ENCODE assay signal across 8 cellular contexts in genomic region chr14:105480807-105481801, GRCh38. TPM values are rescaled to one million over a fixed set of nuclear protein-coding genes. Genes with fewer than 3 reads are reported as not detected.
A peak's percentile ranks its signal among the peaks of the same experiment; 100 is the strongest.
DNase-seq lines count a peak whose midpoint lies in the region; ATAC-seq and TF ChIP-seq lines count a peak whose summit lies in the region.

No MANE protein-coding gene starts in this region.

- no peaks in the 10 kb centered on the region for H3F3A ChIP-seq in neural cell (ENCODE audit: insufficient read depth, low read length, poor library complexity, severe bottlenecking)

- no peak overlapping the region for H3K4me2 ChIP-seq in neural cell (ENCODE audit: low read length)

- ATAC-seq in GM21737 (IDR thresholded peaks at IDR 0.05; ENCODE audit: unreplicated experiment) (peak; percentile 41), RWPE2 (ENCODE audit: low read depth) (peak; percentile 53)

- H3K27me3 ChIP-seq in RWPE2 (ENCODE audit: insufficient read depth, poor library complexity, severe bottlenecking) (no peaks in the 10 kb centered on the region), neural cell (ENCODE audit: insufficient read depth, low read depth, low read length) (peaks cover 10% of the 10 kb centered on the region), stomach smooth muscle (ENCODE audit: control insufficient read depth in 1 of 2, insufficient read depth in 2 of 2, low read length in 2 of 2) (peaks cover 2 to 4% of the 10 kb centered on the region in 2 donors)

- H2AFZ ChIP-seq in neural cell (ENCODE audit: low read depth, low read length), result no peak overlapping the region

- H3K4me1 ChIP-seq in RWPE2 (ENCODE audit: insufficient read depth, poor library complexity, severe bottlenecking), result peaks cover 40% of the 10 kb centered on the region
- peaks cover 73% of the 10 kb centered on the region for H3K4me1 ChIP-seq in stomach smooth muscle (ENCODE audit: control insufficient read depth, insufficient read depth, low read length)

- DNase-seq in D341Med (ENCODE audit: low spot score), result peak; percentile 89
- DNase-seq in LoVo (ENCODE audit: low spot score), result peak; percentile 87
- no peak for DNase-seq in RWPE2 (ENCODE audit: low spot score)
- peak; percentile 97 for DNase-seq in activated effector memory CD4-positive, alpha-beta T cell treated with anti-CD3 and anti-CD28 coated beads, Interleukin-2, amount 50 U/mL, for 16 hours
- peak; percentile 86 for DNase-seq in fibroblast of the aortic adventitia (ENCODE audit: low read depth)

- H3K9ac ChIP-seq in neural cell (ENCODE audit: low read length) (peak overlapping the region; percentile 56), stomach smooth muscle (ENCODE audit: low read length in 2 of 2) (peak overlapping the region; percentile 71 to 85)

- H3K9me3 ChIP-seq in RWPE2 (ENCODE audit: severe bottlenecking), result no peaks in the 10 kb centered on the region
- H3K9me3 ChIP-seq in neural cell (ENCODE audit: low read length), result no peaks in the 10 kb centered on the region
- H3K9me3 ChIP-seq in stomach smooth muscle (ENCODE audit: control insufficient read depth in 2 of 2, low read length in 2 of 2), result no peaks in the 10 kb centered on the region

- H3K4me3 ChIP-seq in RWPE2 (ENCODE audit: severe bottlenecking) (peak overlapping the region; percentile 1), fibroblast of the aortic adventitia (ENCODE audit: low read depth, low read length) (peak overlapping the region; percentile 60), neural cell (ENCODE audit: low read length) (no peak overlapping the region), stomach smooth muscle (ENCODE audit: low read length in 2 of 2) (peak overlapping the region; percentile 76 to 85)

- H4K20me1 ChIP-seq in neural cell (ENCODE audit: insufficient read depth), result no peaks in the 10 kb centered on the region

- TF ChIP-seq RAD21 in neural cell (conservative IDR thresholded peaks at IDR 0.05), result peak; percentile 80

- peaks cover 14% of the 10 kb centered on the region for H3K79me2 ChIP-seq in neural cell (replicated peaks; ENCODE audit: insufficient read depth, low read length)

- TF ChIP-seq CTCF in RWPE2 (IDR thresholded peaks at IDR 0.05; ENCODE audit: poor library complexity, severe bottlenecking), result peak; percentile 99
- TF ChIP-seq CTCF in fibroblast of the aortic adventitia (IDR thresholded peaks at IDR 0.05; ENCODE audit: insufficient read depth, low read length), result peak; percentile 97
- TF ChIP-seq CTCF in neural cell (IDR thresholded peaks at IDR 0.05; ENCODE audit: poor library complexity, severe bottlenecking), result peak; percentile 99

- H3K36me3 ChIP-seq in RWPE2 (ENCODE audit: low read depth), result no peaks in the 10 kb centered on the region; the same call in 1 of the 2 replicates
- H3K36me3 ChIP-seq in neural cell (ENCODE audit: insufficient read depth, low read length), result no peaks in the 10 kb centered on the region
- H3K36me3 ChIP-seq in stomach smooth muscle (ENCODE audit: control insufficient read depth in 2 of 2, insufficient read depth in 2 of 2, low read length in 2 of 2), result peaks cover 0 to 3% of the 10 kb centered on the region in 2 donors

- H3K27ac ChIP-seq in RWPE2 (ENCODE audit: poor library complexity, severe bottlenecking) (peak overlapping the region; percentile 93), neural cell (ENCODE audit: low read length) (peak overlapping the region; percentile 37), stomach smooth muscle (ENCODE audit: low read length) (peak overlapping the region; percentile 93)

- no peak for TF ChIP-seq EP300 in neural cell (conservative IDR thresholded peaks at IDR 0.05; ENCODE audit: poor library complexity, severe bottlenecking)

- no peaks in the 10 kb centered on the region for H3K9me2 ChIP-seq in neural cell (ENCODE audit: insufficient read depth, low read length)

TF ChIP-seq in neural cell, 6 proteins besides CTCF, POLR2A, EP300 and RAD21:
- TF ChIP-seq POLR2AphosphoS5 (IDR thresholded peaks at IDR 0.05), result no peak
- TF ChIP-seq MXI1 (conservative IDR thresholded peaks at IDR 0.05; ENCODE audit: poor library complexity, severe bottlenecking), result peak; percentile 52
- TF ChIP-seq EZH2 (IDR thresholded peaks at IDR 0.05; ENCODE audit: borderline replicate concordance, insufficient read depth, low read length, poor library complexity, severe bottlenecking), result no peak
- TF ChIP-seq REST (IDR thresholded peaks at IDR 0.05; ENCODE audit: borderline replicate concordance), result no peak
- peak; percentile 80 for TF ChIP-seq SMC3 (conservative IDR thresholded peaks at IDR 0.05; ENCODE audit: poor library complexity)
- TF ChIP-seq TAF1 (IDR thresholded peaks at IDR 0.05; ENCODE audit: low read depth), result no peak

RNA-seq across cellular contexts. Expression of gene CRIP1, which starts 5.6 kb away (rescaled TPM):
- 9.4 and 28.4 TPM in 2 replicates for total RNA-seq in fibroblast of the aortic adventitia (ENCODE audit: low replicate concordance)
- 0.58 and 0.82 TPM in 2 replicates for polyA plus RNA-seq in neural cell
- polyA minus RNA-seq in neural cell, result 1.2 TPM in 1 of 2 replicates, not detected in the other

RNA-seq across cellular contexts. Expression of gene CRIP2, which starts 6.5 kb away (rescaled TPM):
- total RNA-seq in fibroblast of the aortic adventitia (ENCODE audit: low replicate concordance), result 32.9 and 54.3 TPM in 2 replicates
- polyA plus RNA-seq in neural cell, result 214 and 258 TPM in 2 replicates
- 85.4 and 87.6 TPM in 2 replicates for polyA minus RNA-seq in neural cell

RNA-seq across cellular contexts. Expression of gene TEDC1, which starts 9.9 kb away (rescaled TPM):
- total RNA-seq in fibroblast of the aortic adventitia (ENCODE audit: low replicate concordance), result 8.7 and 12.6 TPM in 2 replicates
- polyA plus RNA-seq in neural cell, result 18.9 and 28.1 TPM in 2 replicates
- polyA minus RNA-seq in neural cell, result 9.3 and 12.7 TPM in 2 replicates

RNA-seq across cellular contexts. Expression of gene TMEM121, which starts 45.3 kb away (rescaled TPM):
- total RNA-seq in fibroblast of the aortic adventitia (ENCODE audit: low replicate concordance), result 4.0 and 6.7 TPM in 2 replicates
- 19.5 and 26.6 TPM in 2 replicates for polyA plus RNA-seq in neural cell
- 21.2 and 26.3 TPM in 2 replicates for polyA minus RNA-seq in neural cell

Comparison
In these comparisons a context has a peak if more than half of its experiments do, and no peak if none do; other contexts are left out.
1. H3K27ac ChIP-seq: peak in every context shown above with its lines; median percentile 93 in RWPE2; 93 in stomach smooth muscle; 37 in neural cell.